1 cellular context compared by ENCODE assay signal in the genomic region with DNA sequence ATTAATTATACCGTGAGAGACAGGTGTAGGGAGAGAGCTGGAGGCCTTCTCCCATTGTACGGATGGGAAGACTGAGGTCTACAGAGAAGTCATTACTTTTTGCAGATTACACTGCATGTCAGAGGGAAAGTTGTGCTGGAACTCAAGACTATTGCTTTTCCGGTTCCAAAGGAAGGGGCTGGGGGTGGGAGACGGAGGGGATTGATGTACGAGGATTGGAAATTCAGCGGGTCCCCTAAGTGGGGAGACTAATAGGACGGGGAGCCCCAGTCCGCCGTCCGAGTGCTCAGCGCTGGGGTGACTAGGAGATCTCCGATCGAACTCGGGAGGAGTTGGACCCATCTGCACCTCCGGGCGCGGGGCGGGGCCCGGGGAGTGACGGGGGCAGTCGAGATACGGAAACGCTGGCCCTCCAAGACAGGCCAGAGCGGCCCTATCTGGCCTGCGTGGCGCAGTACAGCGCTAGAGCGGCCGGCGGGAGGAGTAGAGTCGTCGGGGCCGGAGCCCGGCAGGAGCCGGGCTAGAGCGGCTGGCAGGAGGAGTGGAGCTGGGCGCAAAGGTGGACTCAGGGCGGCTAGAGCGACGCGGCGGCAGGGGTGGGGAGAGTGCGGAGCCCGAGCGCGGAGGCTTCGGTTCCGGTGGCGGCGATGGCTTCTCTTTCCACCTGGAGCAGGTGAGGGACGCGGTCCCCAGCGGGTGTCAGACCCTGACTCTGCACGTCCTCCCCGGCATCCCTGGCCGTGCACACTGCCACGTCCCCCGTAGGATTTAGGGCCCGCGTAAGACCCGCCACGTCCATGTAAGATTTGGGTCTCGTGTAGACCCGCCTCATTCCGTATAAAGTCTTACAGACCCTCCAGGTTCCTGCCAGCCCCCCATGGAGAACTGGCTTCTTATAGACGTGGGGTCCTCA.
TF ChIP-seq lines count a peak whose summit lies in the region.

No MANE protein-coding gene starts in this region.

TF ChIP-seq in K562, 482 proteins besides CTCF, POLR2A, EP300 and RAD21 (continued from another document and continues in another):
- TF ChIP-seq, protein P1, sequence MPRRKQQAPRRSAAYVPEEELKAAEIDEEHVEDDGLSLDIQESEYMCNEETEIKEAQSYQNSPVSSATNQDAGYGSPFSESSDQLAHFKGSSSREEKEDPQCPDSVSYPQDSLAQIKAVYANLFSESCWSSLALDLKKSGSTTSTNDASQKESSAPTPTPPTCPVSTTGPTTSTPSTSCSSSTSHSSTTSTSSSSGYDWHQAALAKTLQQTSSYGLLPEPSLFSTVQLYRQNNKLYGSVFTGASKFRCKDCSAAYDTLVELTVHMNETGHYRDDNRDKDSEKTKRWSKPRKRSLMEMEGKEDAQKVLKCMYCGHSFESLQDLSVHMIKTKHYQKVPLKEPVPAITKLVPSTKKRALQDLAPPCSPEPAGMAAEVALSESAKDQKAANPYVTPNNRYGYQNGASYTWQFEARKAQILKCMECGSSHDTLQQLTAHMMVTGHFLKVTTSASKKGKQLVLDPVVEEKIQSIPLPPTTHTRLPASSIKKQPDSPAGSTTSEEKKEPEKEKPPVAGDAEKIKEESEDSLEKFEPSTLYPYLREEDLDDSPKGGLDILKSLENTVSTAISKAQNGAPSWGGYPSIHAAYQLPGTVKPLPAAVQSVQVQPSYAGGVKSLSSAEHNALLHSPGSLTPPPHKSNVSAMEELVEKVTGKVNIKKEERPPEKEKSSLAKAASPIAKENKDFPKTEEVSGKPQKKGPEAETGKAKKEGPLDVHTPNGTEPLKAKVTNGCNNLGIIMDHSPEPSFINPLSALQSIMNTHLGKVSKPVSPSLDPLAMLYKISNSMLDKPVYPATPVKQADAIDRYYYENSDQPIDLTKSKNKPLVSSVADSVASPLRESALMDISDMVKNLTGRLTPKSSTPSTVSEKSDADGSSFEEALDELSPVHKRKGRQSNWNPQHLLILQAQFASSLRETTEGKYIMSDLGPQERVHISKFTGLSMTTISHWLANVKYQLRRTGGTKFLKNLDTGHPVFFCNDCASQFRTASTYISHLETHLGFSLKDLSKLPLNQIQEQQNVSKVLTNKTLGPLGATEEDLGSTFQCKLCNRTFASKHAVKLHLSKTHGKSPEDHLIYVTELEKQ (CRISPR knock-in tag; IDR thresholded peaks at IDR 0.05): no peak
- TF ChIP-seq HNRNPLL (IDR thresholded peaks at IDR 0.05; ENCODE audit: low read depth, low read length, poor library complexity, severe bottlenecking) (peak; percentile 73), BHLHE40 (IDR thresholded peaks at IDR 0.05; ENCODE audit: low read length) (no peak; the same call in 1 of the 2 replicates), TARDBP (IDR thresholded peaks at IDR 0.05) (no peak), SRF (CRISPR knock-in tag; IDR thresholded peaks at IDR 0.05) (peak in 1 of 2 experiments; percentile 40; a peak in 1 of 4 replicates), GATA2 (CRISPR knock-in tag; IDR thresholded peaks at IDR 0.05) (no peak), PTRF (tag; IDR thresholded peaks at IDR 0.05) (no peak), PYGO2 (tag; IDR thresholded peaks at IDR 0.05) (peak; percentile 64), PRMT5 (CRISPR knock-in tag; IDR thresholded peaks at IDR 0.05) (no peak), CREM (IDR thresholded peaks at IDR 0.05; ENCODE audit: low read depth) (peak; percentile 86), NR2C1 (IDR thresholded peaks at IDR 0.05) (peak; percentile 93), NR2C1 (tag; IDR thresholded peaks at IDR 0.05) (peak; percentile 34; the same call in 1 of the 2 replicates), RBM34 (IDR thresholded peaks at IDR 0.05; ENCODE audit: borderline replicate concordance, insufficient read depth, low read length) (no peak), XRCC3 (IDR thresholded peaks at IDR 0.05) (no peak), GATAD2B (IDR thresholded peaks at IDR 0.05; ENCODE audit: borderline replicate concordance) (peak; percentile 34; the same call in 1 of the 2 replicates), FIP1L1 (IDR thresholded peaks at IDR 0.05; ENCODE audit: low read depth, low read length, poor library complexity, severe bottlenecking) (peak; percentile 84), ZNF785 (CRISPR knock-in tag; IDR thresholded peaks at IDR 0.05) (no peak), SMARCC2 (IDR thresholded peaks at IDR 0.05; ENCODE audit: low read depth) (no peak), EHMT2 (IDR thresholded peaks at IDR 0.05) (no peak), RNF2 (IDR thresholded peaks at IDR 0.05) (peak; percentile 91)
- TF ChIP-seq, protein P2, sequence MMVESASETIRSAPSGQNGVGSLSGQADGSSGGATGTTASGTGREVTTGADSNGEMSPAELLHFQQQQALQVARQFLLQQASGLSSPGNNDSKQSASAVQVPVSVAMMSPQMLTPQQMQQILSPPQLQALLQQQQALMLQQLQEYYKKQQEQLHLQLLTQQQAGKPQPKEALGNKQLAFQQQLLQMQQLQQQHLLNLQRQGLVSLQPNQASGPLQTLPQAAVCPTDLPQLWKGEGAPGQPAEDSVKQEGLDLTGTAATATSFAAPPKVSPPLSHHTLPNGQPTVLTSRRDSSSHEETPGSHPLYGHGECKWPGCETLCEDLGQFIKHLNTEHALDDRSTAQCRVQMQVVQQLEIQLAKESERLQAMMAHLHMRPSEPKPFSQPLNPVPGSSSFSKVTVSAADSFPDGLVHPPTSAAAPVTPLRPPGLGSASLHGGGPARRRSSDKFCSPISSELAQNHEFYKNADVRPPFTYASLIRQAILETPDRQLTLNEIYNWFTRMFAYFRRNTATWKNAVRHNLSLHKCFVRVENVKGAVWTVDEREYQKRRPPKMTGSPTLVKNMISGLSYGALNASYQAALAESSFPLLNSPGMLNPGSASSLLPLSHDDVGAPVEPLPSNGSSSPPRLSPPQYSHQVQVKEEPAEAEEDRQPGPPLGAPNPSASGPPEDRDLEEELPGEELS (CRISPR knock-in tag; IDR thresholded peaks at IDR 0.05; ENCODE audit: borderline replicate concordance): no peak
- TF ChIP-seq, protein P3, sequence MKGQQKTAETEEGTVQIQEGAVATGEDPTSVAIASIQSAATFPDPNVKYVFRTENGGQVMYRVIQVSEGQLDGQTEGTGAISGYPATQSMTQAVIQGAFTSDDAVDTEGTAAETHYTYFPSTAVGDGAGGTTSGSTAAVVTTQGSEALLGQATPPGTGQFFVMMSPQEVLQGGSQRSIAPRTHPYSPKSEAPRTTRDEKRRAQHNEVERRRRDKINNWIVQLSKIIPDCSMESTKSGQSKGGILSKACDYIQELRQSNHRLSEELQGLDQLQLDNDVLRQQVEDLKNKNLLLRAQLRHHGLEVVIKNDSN (CRISPR knock-in tag; IDR thresholded peaks at IDR 0.05): no peak
- TF ChIP-seq, protein P4, sequence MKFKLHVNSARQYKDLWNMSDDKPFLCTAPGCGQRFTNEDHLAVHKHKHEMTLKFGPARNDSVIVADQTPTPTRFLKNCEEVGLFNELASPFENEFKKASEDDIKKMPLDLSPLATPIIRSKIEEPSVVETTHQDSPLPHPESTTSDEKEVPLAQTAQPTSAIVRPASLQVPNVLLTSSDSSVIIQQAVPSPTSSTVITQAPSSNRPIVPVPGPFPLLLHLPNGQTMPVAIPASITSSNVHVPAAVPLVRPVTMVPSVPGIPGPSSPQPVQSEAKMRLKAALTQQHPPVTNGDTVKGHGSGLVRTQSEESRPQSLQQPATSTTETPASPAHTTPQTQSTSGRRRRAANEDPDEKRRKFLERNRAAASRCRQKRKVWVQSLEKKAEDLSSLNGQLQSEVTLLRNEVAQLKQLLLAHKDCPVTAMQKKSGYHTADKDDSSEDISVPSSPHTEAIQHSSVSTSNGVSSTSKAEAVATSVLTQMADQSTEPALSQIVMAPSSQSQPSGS (CRISPR knock-in tag; IDR thresholded peaks at IDR 0.05): no peak
- TF ChIP-seq, protein P5, sequence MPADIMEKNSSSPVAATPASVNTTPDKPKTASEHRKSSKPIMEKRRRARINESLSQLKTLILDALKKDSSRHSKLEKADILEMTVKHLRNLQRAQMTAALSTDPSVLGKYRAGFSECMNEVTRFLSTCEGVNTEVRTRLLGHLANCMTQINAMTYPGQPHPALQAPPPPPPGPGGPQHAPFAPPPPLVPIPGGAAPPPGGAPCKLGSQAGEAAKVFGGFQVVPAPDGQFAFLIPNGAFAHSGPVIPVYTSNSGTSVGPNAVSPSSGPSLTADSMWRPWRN (IDR thresholded peaks at IDR 0.05; ENCODE audit: low read depth): no peak
- TF ChIP-seq, protein P6, sequence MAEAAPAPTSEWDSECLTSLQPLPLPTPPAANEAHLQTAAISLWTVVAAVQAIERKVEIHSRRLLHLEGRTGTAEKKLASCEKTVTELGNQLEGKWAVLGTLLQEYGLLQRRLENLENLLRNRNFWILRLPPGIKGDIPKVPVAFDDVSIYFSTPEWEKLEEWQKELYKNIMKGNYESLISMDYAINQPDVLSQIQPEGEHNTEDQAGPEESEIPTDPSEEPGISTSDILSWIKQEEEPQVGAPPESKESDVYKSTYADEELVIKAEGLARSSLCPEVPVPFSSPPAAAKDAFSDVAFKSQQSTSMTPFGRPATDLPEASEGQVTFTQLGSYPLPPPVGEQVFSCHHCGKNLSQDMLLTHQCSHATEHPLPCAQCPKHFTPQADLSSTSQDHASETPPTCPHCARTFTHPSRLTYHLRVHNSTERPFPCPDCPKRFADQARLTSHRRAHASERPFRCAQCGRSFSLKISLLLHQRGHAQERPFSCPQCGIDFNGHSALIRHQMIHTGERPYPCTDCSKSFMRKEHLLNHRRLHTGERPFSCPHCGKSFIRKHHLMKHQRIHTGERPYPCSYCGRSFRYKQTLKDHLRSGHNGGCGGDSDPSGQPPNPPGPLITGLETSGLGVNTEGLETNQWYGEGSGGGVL (CRISPR knock-in tag; IDR thresholded peaks at IDR 0.05): no peak
- TF ChIP-seq, protein P7, sequence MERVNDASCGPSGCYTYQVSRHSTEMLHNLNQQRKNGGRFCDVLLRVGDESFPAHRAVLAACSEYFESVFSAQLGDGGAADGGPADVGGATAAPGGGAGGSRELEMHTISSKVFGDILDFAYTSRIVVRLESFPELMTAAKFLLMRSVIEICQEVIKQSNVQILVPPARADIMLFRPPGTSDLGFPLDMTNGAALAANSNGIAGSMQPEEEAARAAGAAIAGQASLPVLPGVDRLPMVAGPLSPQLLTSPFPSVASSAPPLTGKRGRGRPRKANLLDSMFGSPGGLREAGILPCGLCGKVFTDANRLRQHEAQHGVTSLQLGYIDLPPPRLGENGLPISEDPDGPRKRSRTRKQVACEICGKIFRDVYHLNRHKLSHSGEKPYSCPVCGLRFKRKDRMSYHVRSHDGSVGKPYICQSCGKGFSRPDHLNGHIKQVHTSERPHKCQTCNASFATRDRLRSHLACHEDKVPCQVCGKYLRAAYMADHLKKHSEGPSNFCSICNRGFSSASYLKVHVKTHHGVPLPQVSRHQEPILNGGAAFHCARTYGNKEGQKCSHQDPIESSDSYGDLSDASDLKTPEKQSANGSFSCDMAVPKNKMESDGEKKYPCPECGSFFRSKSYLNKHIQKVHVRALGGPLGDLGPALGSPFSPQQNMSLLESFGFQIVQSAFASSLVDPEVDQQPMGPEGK (CRISPR knock-in tag; IDR thresholded peaks at IDR 0.05; ENCODE audit: borderline replicate concordance): no peak
- TF ChIP-seq, protein P8, sequence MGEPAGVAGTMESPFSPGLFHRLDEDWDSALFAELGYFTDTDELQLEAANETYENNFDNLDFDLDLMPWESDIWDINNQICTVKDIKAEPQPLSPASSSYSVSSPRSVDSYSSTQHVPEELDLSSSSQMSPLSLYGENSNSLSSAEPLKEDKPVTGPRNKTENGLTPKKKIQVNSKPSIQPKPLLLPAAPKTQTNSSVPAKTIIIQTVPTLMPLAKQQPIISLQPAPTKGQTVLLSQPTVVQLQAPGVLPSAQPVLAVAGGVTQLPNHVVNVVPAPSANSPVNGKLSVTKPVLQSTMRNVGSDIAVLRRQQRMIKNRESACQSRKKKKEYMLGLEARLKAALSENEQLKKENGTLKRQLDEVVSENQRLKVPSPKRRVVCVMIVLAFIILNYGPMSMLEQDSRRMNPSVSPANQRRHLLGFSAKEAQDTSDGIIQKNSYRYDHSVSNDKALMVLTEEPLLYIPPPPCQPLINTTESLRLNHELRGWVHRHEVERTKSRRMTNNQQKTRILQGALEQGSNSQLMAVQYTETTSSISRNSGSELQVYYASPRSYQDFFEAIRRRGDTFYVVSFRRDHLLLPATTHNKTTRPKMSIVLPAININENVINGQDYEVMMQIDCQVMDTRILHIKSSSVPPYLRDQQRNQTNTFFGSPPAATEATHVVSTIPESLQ (CRISPR knock-in tag; IDR thresholded peaks at IDR 0.05): 0 out of 2 replicates have a peak, but pooled peaks have one; percentile 80
- TF ChIP-seq, protein P9, sequence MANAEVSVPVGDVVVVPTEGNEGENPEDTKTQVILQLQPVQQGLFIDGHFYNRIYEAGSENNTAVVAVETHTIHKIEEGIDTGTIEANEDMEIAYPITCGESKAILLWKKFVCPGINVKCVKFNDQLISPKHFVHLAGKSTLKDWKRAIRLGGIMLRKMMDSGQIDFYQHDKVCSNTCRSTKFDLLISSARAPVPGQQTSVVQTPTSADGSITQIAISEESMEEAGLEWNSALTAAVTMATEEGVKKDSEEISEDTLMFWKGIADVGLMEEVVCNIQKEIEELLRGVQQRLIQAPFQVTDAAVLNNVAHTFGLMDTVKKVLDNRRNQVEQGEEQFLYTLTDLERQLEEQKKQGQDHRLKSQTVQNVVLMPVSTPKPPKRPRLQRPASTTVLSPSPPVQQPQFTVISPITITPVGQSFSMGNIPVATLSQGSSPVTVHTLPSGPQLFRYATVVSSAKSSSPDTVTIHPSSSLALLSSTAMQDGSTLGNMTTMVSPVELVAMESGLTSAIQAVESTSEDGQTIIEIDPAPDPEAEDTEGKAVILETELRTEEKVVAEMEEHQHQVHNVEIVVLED (CRISPR knock-in tag; IDR thresholded peaks at IDR 0.05): peak; percentile 82
- TF ChIP-seq, protein P10, sequence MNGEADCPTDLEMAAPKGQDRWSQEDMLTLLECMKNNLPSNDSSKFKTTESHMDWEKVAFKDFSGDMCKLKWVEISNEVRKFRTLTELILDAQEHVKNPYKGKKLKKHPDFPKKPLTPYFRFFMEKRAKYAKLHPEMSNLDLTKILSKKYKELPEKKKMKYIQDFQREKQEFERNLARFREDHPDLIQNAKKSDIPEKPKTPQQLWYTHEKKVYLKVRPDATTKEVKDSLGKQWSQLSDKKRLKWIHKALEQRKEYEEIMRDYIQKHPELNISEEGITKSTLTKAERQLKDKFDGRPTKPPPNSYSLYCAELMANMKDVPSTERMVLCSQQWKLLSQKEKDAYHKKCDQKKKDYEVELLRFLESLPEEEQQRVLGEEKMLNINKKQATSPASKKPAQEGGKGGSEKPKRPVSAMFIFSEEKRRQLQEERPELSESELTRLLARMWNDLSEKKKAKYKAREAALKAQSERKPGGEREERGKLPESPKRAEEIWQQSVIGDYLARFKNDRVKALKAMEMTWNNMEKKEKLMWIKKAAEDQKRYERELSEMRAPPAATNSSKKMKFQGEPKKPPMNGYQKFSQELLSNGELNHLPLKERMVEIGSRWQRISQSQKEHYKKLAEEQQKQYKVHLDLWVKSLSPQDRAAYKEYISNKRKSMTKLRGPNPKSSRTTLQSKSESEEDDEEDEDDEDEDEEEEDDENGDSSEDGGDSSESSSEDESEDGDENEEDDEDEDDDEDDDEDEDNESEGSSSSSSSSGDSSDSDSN (IDR thresholded peaks at IDR 0.05; ENCODE audit: borderline replicate concordance in 1 of 2, low read depth in 2 of 2, low read length in 2 of 2): no peak
- TF ChIP-seq, protein P11, sequence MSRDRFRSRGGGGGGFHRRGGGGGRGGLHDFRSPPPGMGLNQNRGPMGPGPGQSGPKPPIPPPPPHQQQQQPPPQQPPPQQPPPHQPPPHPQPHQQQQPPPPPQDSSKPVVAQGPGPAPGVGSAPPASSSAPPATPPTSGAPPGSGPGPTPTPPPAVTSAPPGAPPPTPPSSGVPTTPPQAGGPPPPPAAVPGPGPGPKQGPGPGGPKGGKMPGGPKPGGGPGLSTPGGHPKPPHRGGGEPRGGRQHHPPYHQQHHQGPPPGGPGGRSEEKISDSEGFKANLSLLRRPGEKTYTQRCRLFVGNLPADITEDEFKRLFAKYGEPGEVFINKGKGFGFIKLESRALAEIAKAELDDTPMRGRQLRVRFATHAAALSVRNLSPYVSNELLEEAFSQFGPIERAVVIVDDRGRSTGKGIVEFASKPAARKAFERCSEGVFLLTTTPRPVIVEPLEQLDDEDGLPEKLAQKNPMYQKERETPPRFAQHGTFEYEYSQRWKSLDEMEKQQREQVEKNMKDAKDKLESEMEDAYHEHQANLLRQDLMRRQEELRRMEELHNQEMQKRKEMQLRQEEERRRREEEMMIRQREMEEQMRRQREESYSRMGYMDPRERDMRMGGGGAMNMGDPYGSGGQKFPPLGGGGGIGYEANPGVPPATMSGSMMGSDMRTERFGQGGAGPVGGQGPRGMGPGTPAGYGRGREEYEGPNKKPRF (IDR thresholded peaks at IDR 0.05; ENCODE audit: low read depth, low read length): no peak
